Comparison of ENCODE assay signal across 18 cellular contexts in the genomic region with DNA sequence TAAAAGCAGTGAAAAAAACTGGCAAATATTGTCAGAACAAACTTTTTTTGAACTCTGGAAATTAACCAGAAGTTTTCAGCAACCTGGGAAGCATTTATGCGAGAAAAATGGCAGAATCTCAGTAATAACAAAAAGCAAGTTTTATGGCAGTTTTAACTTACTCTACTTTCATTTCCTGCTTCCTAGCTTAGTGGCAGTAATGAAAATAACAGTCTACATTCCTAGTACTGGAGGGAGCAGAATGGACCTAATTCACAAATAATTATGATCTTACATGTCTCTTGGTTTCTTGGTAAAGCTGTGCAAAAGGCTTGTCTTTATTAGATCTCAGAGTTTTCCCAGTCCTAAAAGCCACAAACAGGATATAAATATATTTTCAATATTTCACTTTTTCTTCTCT.
"Had no signal": no experiment of that assay in that cellular context is flagged by ENCODE, and none has a peak within 500 bp of the region (broad histone marks: within the 10 kb centered on the region; RNA-seq: fewer than 3 reads in every experiment).

No MANE protein-coding gene starts in this region.

- H3K4me1 ChIP-seq: body of pancreas, prostate gland, stomach had no signal

- ATAC-seq: body of pancreas; right cardiac atrium; stimulated activated effector memory CD8-positive, alpha-beta T cell treated with anti-CD3 and anti-CD28 coated beads, Interleukin-12 subunit alpha, Interleukin-12 subunit beta, amount 100 ng/mL, for 72 hours had no signal

- H3K9me3 ChIP-seq: body of pancreas, prostate gland had no signal

- H3K36me3 ChIP-seq: prostate gland, stomach had no signal

- H3K27ac ChIP-seq: body of pancreas, dorsolateral prefrontal cortex, prostate gland, skin epidermis, stomach had no signal

- H3K27me3 ChIP-seq: body of pancreas, dorsolateral prefrontal cortex, stomach had no signal

- H3K4me3 ChIP-seq: body of pancreas, dorsolateral prefrontal cortex, prostate gland, skin epidermis, stomach had no signal

- DNase-seq: activated CD4-positive, alpha-beta memory T cell treated with anti-CD3 and anti-CD28 coated beads, Interleukin-2, amount 10 ng/mL, durations not matched to agents 7 days and 5 days; activated CD4-positive, alpha-beta T cell treated with anti-CD3 and anti-CD28 coated beads for 48 hours; activated CD4-positive, CD25-positive, alpha-beta regulatory T cell; activated naive CD4-positive, alpha-beta T cell treated with Interleukin-2 at 50 U/mL for 16 hours; activated T-cell treated with anti-CD3 and anti-CD28 coated beads, Interleukin-2, amount 50 U/mL, for 24 hours; body of pancreas; caudate nucleus; dorsolateral prefrontal cortex; endodermal cell; erythroblast; right cardiac atrium; stimulated activated CD4-positive, alpha-beta T cell treated with anti-CD3 and anti-CD28 coated beads, Interleukin-4, amount 100 ng/mL, for 1 hour; stomach; T-helper 1 cell; T-helper 9 cell had no signal
